In the genomic region with DNA sequence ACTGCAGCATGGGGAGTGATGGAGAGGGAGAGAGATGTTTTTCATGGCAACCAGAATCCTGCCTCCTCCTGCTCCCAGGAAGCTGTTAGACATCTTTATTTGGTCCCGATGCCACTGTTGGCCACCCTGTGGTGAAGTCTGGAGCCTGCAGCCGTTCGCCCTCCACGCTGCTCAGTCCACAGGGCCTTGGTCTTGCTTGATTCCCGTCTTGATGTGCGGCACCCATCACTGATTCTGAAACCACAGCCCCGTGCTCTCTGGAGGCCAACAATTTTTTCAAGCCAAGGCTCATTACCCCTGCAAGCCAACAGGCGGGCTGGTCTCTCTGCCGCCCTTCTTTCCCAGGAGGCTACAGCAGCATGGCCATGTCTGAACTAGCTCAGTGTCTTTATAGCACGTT, we compare ENCODE assay signal across 10 cellular contexts. TPM values are rescaled to one million over a fixed set of nuclear protein-coding genes. Genes with fewer than 3 reads are reported as not detected.
DNase-seq lines count a peak whose midpoint lies in the region; ATAC-seq and TF ChIP-seq lines count a peak whose summit lies in the region.
"Had no signal": no experiment of that assay in that cellular context is flagged by ENCODE, and none has a peak within 500 bp of the region (broad histone marks: within the 10 kb centered on the region; RNA-seq: fewer than 3 reads in every experiment).

No MANE protein-coding gene starts in this region.

- DNase-seq in NCI-H82 (lab: John Stamatoyannopoulos, UW): peak; percentile 11
- DNase-seq in NCI-H82 treated with DMSO at 0.1 percent for 48 hours (lab: John Stamatoyannopoulos, UW; ENCODE audit: unreplicated experiment): no peak
- DNase-seq in MG63: peak; percentile 31
- peak; percentile 35 to 44 for DNase-seq in erythroblast (lab: John Stamatoyannopoulos, UW)
- peak; percentile 39 for DNase-seq in testis
- no peak for DNase-seq in HT-29 (ENCODE audit: low spot score)
- DNase-seq: C1 segment of cervical spinal cord, nucleus accumbens had no signal

- no peaks in the 10 kb centered on the region for H3K4me1 ChIP-seq in testis

- H3K4me3 ChIP-seq in MG63 (no peak overlapping the region), testis (no peak overlapping the region)

- ATAC-seq in GM19455 (IDR thresholded peaks at IDR 0.05; ENCODE audit: unreplicated experiment) (no peak), GM19324 (IDR thresholded peaks at IDR 0.05; ENCODE audit: low FRiP score, unreplicated experiment) (no peak)

- H3K36me3 ChIP-seq in MG63 (peaks cover 50% of the 10 kb centered on the region), testis (ENCODE audit: low read depth, missing control alignments) (no peaks in the 10 kb centered on the region)

- intact Hi-C loops in testis (cut with DNase I; ENCODE audit: low total_unique reads): no loop called here

- H3K9me3 ChIP-seq in MG63 (no peaks in the 10 kb centered on the region), testis (no peaks in the 10 kb centered on the region)

- whole genome bisulfite sequencing in testis, 2 donors: 82 to 94% methylated on average over 10 of the region's 10 CpGs

- H3K27me3 ChIP-seq in MG63 (no peaks in the 10 kb centered on the region), testis (no peaks in the 10 kb centered on the region)

- no peak overlapping the region for H3K27ac ChIP-seq in testis

- TF ChIP-seq POLR2A in erythroblast (IDR thresholded peaks at IDR 0.05; ENCODE audit: low read length): no peak
- TF ChIP-seq POLR2A in testis (IDR thresholded peaks at IDR 0.05): no peak

- peak in 2 of 3 experiments; percentile 11 for TF ChIP-seq CTCF in testis (IDR thresholded peaks at IDR 0.05)

RNA-seq across cellular contexts. Expression of gene SIGLEC15, which starts 24.5 kb away (rescaled TPM):
- total RNA-seq in MG63 (2014; rRNA removed; shearing (Covaris generic); ENCODE audit: low replicate concordance): 0.13 TPM in 1 of 2 replicates, not detected in the other
- under 1 TPM in 1 of 2 donors, not detected in 1; 0.19 TPM for total RNA-seq in testis
- 0.20 TPM for polyA plus RNA-seq in testis (ENCODE audit: insufficient read depth, low read depth, low replicate concordance)
- 3.5 and 5.5 TPM in 2 replicates for total RNA-seq in HT-29 (2014; rRNA removed; shearing (Covaris generic))

Comparison
In these comparisons a context has a peak if more than half of its experiments do, and no peak if none do; other contexts are left out.
1. DNase-seq: peak in NCI-H82 (single experiment), MG63 (single experiment), erythroblast (2 of 2) and testis (single experiment); none in NCI-H82 treated with DMSO at 0.1 percent for 48 hours (single experiment) and HT-29 (single experiment).